8 cellular contexts compared by ENCODE assay signal in the genomic region with DNA sequence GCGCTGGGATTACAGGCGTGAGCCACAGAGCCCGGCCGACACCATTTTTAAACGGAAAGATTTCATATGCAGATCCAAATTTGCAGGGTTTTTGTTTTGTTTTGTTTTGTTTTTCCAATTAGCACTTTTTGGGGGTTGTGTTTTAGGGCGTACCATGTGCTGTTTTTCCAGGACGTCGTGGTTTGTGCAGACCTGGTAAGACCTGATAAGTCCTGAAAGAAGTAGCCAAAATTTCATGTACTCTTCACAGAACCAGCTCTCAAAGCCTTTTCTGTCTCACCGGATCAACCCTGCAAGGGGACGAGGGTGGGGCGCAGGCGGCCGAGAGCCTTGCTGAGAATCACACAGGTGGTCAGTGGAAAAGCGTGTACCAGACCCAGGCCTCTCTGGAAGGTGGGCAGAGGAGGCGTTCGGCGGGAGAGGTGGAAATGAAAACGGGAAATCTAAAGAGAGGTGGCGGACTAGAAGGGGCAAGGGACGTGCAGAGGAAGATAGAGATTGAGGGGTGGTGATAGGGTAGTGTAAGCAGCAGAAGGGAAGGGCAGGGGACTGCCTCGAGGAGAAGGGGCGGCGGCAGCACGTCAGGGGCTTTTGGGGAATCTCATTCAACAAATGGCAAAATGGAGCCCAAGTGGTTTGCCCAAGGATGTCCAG. TPM values are rescaled to one million over a fixed set of nuclear protein-coding genes. Genes with fewer than 3 reads are reported as not detected.
DNase-seq lines count a peak whose midpoint lies in the region; ATAC-seq, FAIRE-seq and TF ChIP-seq lines count a peak whose summit lies in the region.

No MANE protein-coding gene starts in this region.

- H3K79me2 ChIP-seq in K562 (ENCODE audit: control insufficient read depth, insufficient read depth, low read length) = peaks cover 40% of the 10 kb centered on the region

- POLR2A ChIA-PET in GM10248 (lab: Yijun Ruan, JAX) = no interaction called here
- POLR2A ChIA-PET in K562 (lab: Yijun Ruan, JAX) = interaction anchor here (0.7 to 3.2 kb wide), 7 partner anchors 8 to 96 kb away, joined by 3 to 22 read pairs (median 6); a partner anchor contains a TSS

- WGBS in K562 (ENCODE audit: insufficient coverage, low coverage, missing lambda C conversion rate) = 17% methylated on average over 23 of the region's 24 CpGs

- peaks cover 9 to 23% of the 10 kb centered on the region in 2 experiments; a peak in 4 of 5 replicates for H3K4me1 ChIP-seq in K562 (replicated peaks in 1 of 2; ENCODE audit: control insufficient read depth in 2 of 2, insufficient read depth in 2 of 2, low read length in 2 of 2)

- intact Hi-C loops in K562 (cut with micrococcal nuclease) = no loop called here

- BruUV-seq in K562 (replicated peaks; lab: Mats Ljungman, UMichigan) = no TSS peak

- H2AFZ ChIP-seq in K562 (ENCODE audit: low read depth, low read length) = peak overlapping the region; percentile 93

- FAIRE-seq in K562 (lab: Jason Lieb, UNC) = no peak

- in situ Hi-C loops in K562 (cut with MboI) = no loop called here

- H3K27ac ChIP-seq in K562 (ENCODE audit: extremely low read depth, low read depth, low read length) (peak overlapping the region; percentile 91), layer of hippocampus (ENCODE audit: low read depth, low read length) (peak overlapping the region; percentile 97), substantia nigra (ENCODE audit: low read depth, low read length, poor library complexity, severe bottlenecking) (peak overlapping the region; percentile 93)

- peaks cover 9% of the 10 kb centered on the region; the same call in 2 of the 3 replicates for H3K36me3 ChIP-seq in K562 (ENCODE audit: control insufficient read depth, insufficient read depth, low read length)

- TF ChIP-seq EP300 in K562 (IDR thresholded peaks at IDR 0.05; ENCODE audit: low read length) = no peak

- peak overlapping the region; percentile 85 for H3K4me2 ChIP-seq in K562 (ENCODE audit: insufficient read depth, low read length)

- TF ChIP-seq RAD21 in K562 (CRISPR knock-in tag; conservative IDR thresholded peaks at IDR 0.05 in 1 of 2, IDR thresholded peaks at IDR 0.05 in 1 of 2) = no peak

- TF ChIP-seq POLR2A in NB4 (IDR thresholded peaks at IDR 0.05; ENCODE audit: extremely low read depth, insufficient read length) = no peak
- TF ChIP-seq POLR2A in K562 (conservative IDR thresholded peaks at IDR 0.05) = no peak

- DNase-seq in GM10248 (ENCODE audit: extremely low spot score) (peak; percentile 26), NB4 (ENCODE audit: low read depth) (no peak), K562 (ENCODE audit: extremely low read depth in 1 of 4, low spot score in 3 of 4) (peak in 3 of 4 experiments; percentile 24 to 46 (median 38)), substantia nigra (lab: John Stamatoyannopoulos, UW) (peak in 13 of 49 donors; percentile 13 to 45 (median 24)), AG20443 (ENCODE audit: low spot score) (no peak), NCI-H1694 (lab: John Stamatoyannopoulos, UW) (no peak)

- H3K9ac ChIP-seq in K562 (ENCODE audit: insufficient read depth in 1 of 2, low read depth in 2 of 2, low read length in 2 of 2) = peak overlapping the region; percentile 90 to 99

- no peaks in the 10 kb centered on the region for H4K20me1 ChIP-seq in K562 (replicated peaks; ENCODE audit: control insufficient read depth, insufficient read depth, low read length)

- TF ChIP-seq CTCF in GM10248 (IDR thresholded peaks at IDR 0.05; ENCODE audit: control extremely low read depth, extremely low read depth, low read depth, missing control alignments) = no peak
- TF ChIP-seq CTCF in NB4 (IDR thresholded peaks at IDR 0.05; ENCODE audit: low read depth, low read length) = no peak
- TF ChIP-seq CTCF in K562 (IDR thresholded peaks at IDR 0.05 in 2 of 3, conservative IDR thresholded peaks at IDR 0.05 in 1 of 3; ENCODE audit: insufficient read depth in 2 of 3, low read depth in 1 of 3, low read length in 3 of 3) = no peak

- H3K27me3 ChIP-seq in K562 (ENCODE audit: control insufficient read depth in 2 of 2, insufficient read depth in 2 of 2, low read length in 2 of 2) = no peaks in the 10 kb centered on the region
- no peaks in the 10 kb centered on the region for H3K27me3 ChIP-seq in layer of hippocampus (ENCODE audit: control insufficient read depth, insufficient read depth, low read length)

- peak overlapping the region; percentile 83 for H3K4me3 ChIP-seq in NB4 (ENCODE audit: low read depth, low read length)
- H3K4me3 ChIP-seq in K562 = peak overlapping the region; percentile 88

- CTCF ChIA-PET in GM10248 (lab: Yijun Ruan, JAX) = interaction anchor here (0.8 to 6.0 kb wide), 25 partner anchors 8 to 546 kb away, joined by 3 to 47 read pairs (median 6); a partner anchor contains a TSS
- CTCF ChIA-PET in K562 (lab: Yijun Ruan, JAX; ENCODE audit: low intra/inter-chr PET ratio) = interaction anchor here (0.5 to 1.0 kb wide), 3 partner anchors 66 to 96 kb away, joined by 3 to 5 read pairs (median 3); no protein-coding TSS in a partner anchor

- ATAC-seq in K562 (peak; percentile 25), HG03521 (IDR thresholded peaks at IDR 0.05; ENCODE audit: unreplicated experiment) (no peak)

- H3K9me1 ChIP-seq in K562 (ENCODE audit: control insufficient read depth, insufficient read depth, low read length) = no peaks in the 10 kb centered on the region

- H3K9me3 ChIP-seq in K562 (replicated peaks; ENCODE audit: control insufficient read depth, insufficient read depth, low read depth, low read length) = no peaks in the 10 kb centered on the region

RNA-seq across cellular contexts. Expression of a gene that starts 1.2 kb away (rescaled TPM):
- 48.2 and 98.0 TPM in 2 replicates for total RNA-seq in K562 (2011; cell fraction: chromatin; rRNA removed; ENCODE audit: low replicate concordance)
- 45.0 and 52.5 TPM in 2 replicates for total RNA-seq in K562 (2011; cell fraction: nucleolus; rRNA removed)
- 70.0 and 90.6 TPM in 2 replicates for total RNA-seq in K562 (2011; cell fraction: nucleoplasm; rRNA removed)
- total RNA-seq in K562 (2014; rRNA removed) (25.6 and 29.0 TPM in 2 replicates), K562 (2014; rRNA removed; fragmentation: Illumina TruSeq; extraction: Trizol) (37.8 and 41.6 TPM in 2 replicates), K562 (2015; rRNA removed; fragmentation: Illumina TruSeq; extraction: Trizol) (35.4 and 36.1 TPM in 2 replicates), K562 (2021) (33.7 and 37.7 TPM in 2 replicates)
- polyA plus RNA-seq in K562 (2011; rRNA removed) (38.6 and 44.6 TPM in 2 replicates), K562 (2014; fragmentation: Illumina TruSeq; extraction: Trizol) (41.9 and 43.4 TPM in 2 replicates), K562 (2014; fragmentation: Nextera tagmentation; extraction: Ambion mirVana) (10 to 100 TPM; 25.2 to 32.8 TPM), K562 (2014; rRNA removed) (25.0 and 30.3 TPM in 2 replicates)
- polyA plus RNA-seq in K562 (2011; cell fraction: cytosol; rRNA removed) = 22.1 and 28.9 TPM in 2 replicates
- 33.7 and 37.6 TPM in 2 replicates for polyA plus RNA-seq in K562 (2011; cell fraction: nucleus; rRNA removed)
- polyA plus RNA-seq in K562 (2012) = 23.2 and 26.6 TPM in 2 replicates
- 63.2 and 66.8 TPM in 2 replicates for polyA minus RNA-seq in K562 (2011; rRNA and poly(A)+ RNA removed)
- 22.9 and 31.1 TPM in 2 replicates for polyA minus RNA-seq in K562 (2011; cell fraction: cytosol; rRNA and poly(A)+ RNA removed)
- 12.4 and 23.8 TPM in 2 replicates for polyA minus RNA-seq in K562 (2011; cell fraction: nucleus; rRNA and poly(A)+ RNA removed)

RNA-seq across cellular contexts. Expression of a gene that starts 30.7 kb away (rescaled TPM):
- total RNA-seq in K562 (2011; cell fraction: chromatin; rRNA removed; ENCODE audit: low replicate concordance) = 8.7 and 27.7 TPM in 2 replicates
- total RNA-seq in K562 (2011; cell fraction: nucleolus; rRNA removed) = 17.0 and 19.1 TPM in 2 replicates
- 18.7 and 31.4 TPM in 2 replicates for total RNA-seq in K562 (2011; cell fraction: nucleoplasm; rRNA removed)
- total RNA-seq in K562 (2014; rRNA removed) = 111 and 117 TPM in 2 replicates
- 15.2 and 17.4 TPM in 2 replicates for total RNA-seq in K562 (2014; rRNA removed; fragmentation: Illumina TruSeq; extraction: Trizol)
- total RNA-seq in K562 (2015; rRNA removed; fragmentation: Illumina TruSeq; extraction: Trizol) = 39.0 and 39.7 TPM in 2 replicates
- 54.7 and 69.0 TPM in 2 replicates for total RNA-seq in K562 (2021)
- polyA plus RNA-seq in K562 (2011; rRNA removed) = 33.1 and 41.1 TPM in 2 replicates
- 47.3 and 113 TPM in 2 replicates for polyA plus RNA-seq in K562 (2011; cell fraction: cytosol; rRNA removed)
- polyA plus RNA-seq in K562 (2011; cell fraction: nucleus; rRNA removed) = 28.1 and 43.0 TPM in 2 replicates
- 55.6 and 65.9 TPM in 2 replicates for polyA plus RNA-seq in K562 (2012)
- polyA plus RNA-seq in K562 (2014; fragmentation: Illumina TruSeq; extraction: Trizol) = 31.4 and 55.9 TPM in 2 replicates
- 1 to 10 TPM; 1.8 to 3.5 TPM for polyA plus RNA-seq in K562 (2014; fragmentation: Nextera tagmentation; extraction: Ambion mirVana)
- polyA plus RNA-seq in K562 (2014; rRNA removed) = 84.2 and 84.6 TPM in 2 replicates
- 17.0 and 24.2 TPM in 2 replicates for polyA minus RNA-seq in K562 (2011; rRNA and poly(A)+ RNA removed)
- polyA minus RNA-seq in K562 (2011; cell fraction: cytosol; rRNA and poly(A)+ RNA removed) = 25.4 and 28.5 TPM in 2 replicates
- polyA minus RNA-seq in K562 (2011; cell fraction: nucleus; rRNA and poly(A)+ RNA removed) = 7.8 and 8.3 TPM in 2 replicates

RNA-seq across cellular contexts. Expression of a gene that starts 58.5 kb away (rescaled TPM):
- total RNA-seq in K562 (2011; cell fraction: chromatin; rRNA removed; ENCODE audit: low replicate concordance) = 8.9 and 23.0 TPM in 2 replicates
- 31.7 and 39.2 TPM in 2 replicates for total RNA-seq in K562 (2011; cell fraction: nucleolus; rRNA removed)
- 38.3 and 59.1 TPM in 2 replicates for total RNA-seq in K562 (2011; cell fraction: nucleoplasm; rRNA removed)
- total RNA-seq in K562 (2014; rRNA removed) (193 and 230 TPM in 2 replicates), K562 (2014; rRNA removed; fragmentation: Illumina TruSeq; extraction: Trizol) (86.1 and 94.7 TPM in 2 replicates), K562 (2015; rRNA removed; fragmentation: Illumina TruSeq; extraction: Trizol) (161 and 163 TPM in 2 replicates), K562 (2021) (150 and 154 TPM in 2 replicates)
- polyA plus RNA-seq in K562 (2011; rRNA removed) (121 and 166 TPM in 2 replicates), K562 (2014; fragmentation: Illumina TruSeq; extraction: Trizol) (144 and 249 TPM in 2 replicates), K562 (2014; fragmentation: Nextera tagmentation; extraction: Ambion mirVana) (100 to 1,000 TPM; 232 to 235 TPM), K562 (2014; rRNA removed) (264 and 272 TPM in 2 replicates)
- polyA plus RNA-seq in K562 (2011; cell fraction: cytosol; rRNA removed) = 306 and 470 TPM in 2 replicates
- polyA plus RNA-seq in K562 (2011; cell fraction: nucleus; rRNA removed) = 70.5 and 75.2 TPM in 2 replicates
- 187 and 315 TPM in 2 replicates for polyA plus RNA-seq in K562 (2012)
- polyA minus RNA-seq in K562 (2011; rRNA and poly(A)+ RNA removed) = 38.5 and 45.4 TPM in 2 replicates
- 64.4 and 107 TPM in 2 replicates for polyA minus RNA-seq in K562 (2011; cell fraction: cytosol; rRNA and poly(A)+ RNA removed)
- 21.5 and 40.7 TPM in 2 replicates for polyA minus RNA-seq in K562 (2011; cell fraction: nucleus; rRNA and poly(A)+ RNA removed)

RNA-seq across cellular contexts. Expression of a gene that starts 58.6 kb away (rescaled TPM):
- total RNA-seq in K562 (2011; cell fraction: chromatin; rRNA removed; ENCODE audit: low replicate concordance) = 76.0 and 149 TPM in 2 replicates
- total RNA-seq in K562 (2011; cell fraction: nucleolus; rRNA removed) = 135 and 143 TPM in 2 replicates
- total RNA-seq in K562 (2011; cell fraction: nucleoplasm; rRNA removed) = 111 and 128 TPM in 2 replicates
- total RNA-seq in K562 (2014; rRNA removed) (92.5 and 116 TPM in 2 replicates), K562 (2014; rRNA removed; fragmentation: Illumina TruSeq; extraction: Trizol) (80.3 and 98.2 TPM in 2 replicates), K562 (2015; rRNA removed; fragmentation: Illumina TruSeq; extraction: Trizol) (143 and 148 TPM in 2 replicates), K562 (2021) (116 and 120 TPM in 2 replicates)
- polyA plus RNA-seq in K562 (2011; rRNA removed) (121 and 136 TPM in 2 replicates), K562 (2014; fragmentation: Illumina TruSeq; extraction: Trizol) (161 and 166 TPM in 2 replicates), K562 (2014; fragmentation: Nextera tagmentation; extraction: Ambion mirVana) (100 to 1,000 TPM; 183 to 342 TPM), K562 (2014; rRNA removed) (174 and 221 TPM in 2 replicates)
- 104 and 115 TPM in 2 replicates for polyA plus RNA-seq in K562 (2011; cell fraction: cytosol; rRNA removed)
- polyA plus RNA-seq in K562 (2011; cell fraction: nucleus; rRNA removed) = 133 and 168 TPM in 2 replicates
- polyA plus RNA-seq in K562 (2012) = 49.6 and 125 TPM in 2 replicates
- polyA minus RNA-seq in K562 (2011; rRNA and poly(A)+ RNA removed) = 60.7 and 71.9 TPM in 2 replicates
- polyA minus RNA-seq in K562 (2011; cell fraction: cytosol; rRNA and poly(A)+ RNA removed) = 42.1 and 58.9 TPM in 2 replicates
- polyA minus RNA-seq in K562 (2011; cell fraction: nucleus; rRNA and poly(A)+ RNA removed) = 83.7 and 100 TPM in 2 replicates

Comparison
In these comparisons a context has a peak if more than half of its experiments do, and no peak if none do; other contexts are left out.
1. DNase-seq: peak in GM10248 (single experiment) and K562 (3 of 4); none in NB4 (single experiment), AG20443 (single experiment) and NCI-H1694 (single experiment).
2. Peak in every context shown above with its lines, with median percentiles within 50 percentile points of each other: H3K27ac ChIP-seq.